In genomic region chr6:43263314-43264178, GRCh38 we compare ENCODE assay signal across 9 cellular contexts. TPM values are rescaled to one million over a fixed set of nuclear protein-coding genes. Genes with fewer than 3 reads are reported as not detected.
DNase-seq lines count a peak whose midpoint lies in the region; ATAC-seq, FAIRE-seq and TF ChIP-seq lines count a peak whose summit lies in the region.
"Had no signal": no experiment of that assay in that cellular context is flagged by ENCODE, and none has a peak within 500 bp of the region (broad histone marks: within the 10 kb centered on the region; RNA-seq: fewer than 3 reads in every experiment).

No MANE protein-coding gene starts in this region.

- H3K4me1 Mint-ChIP-seq in WTC11, result peaks cover 24% of the 10 kb centered on the region
- H3K4me1 Mint-ChIP-seq in MCF 10A (ENCODE audit: insufficient read depth, unreplicated experiment), result peaks cover 4% of the 10 kb centered on the region

- no peak overlapping the region for H3K27ac ChIP-seq in keratinocyte (ENCODE audit: control insufficient read depth, insufficient read depth, low read length)

- no peaks in the 10 kb centered on the region for H3K4me1 ChIP-seq in keratinocyte (ENCODE audit: control insufficient read depth, extremely low read depth, insufficient read depth, low read length)

- no peak overlapping the region for H3K4me3 Mint-ChIP-seq in WTC11
- no peak overlapping the region for H3K4me3 Mint-ChIP-seq in MCF 10A (ENCODE audit: unreplicated experiment)

- peak overlapping the region; percentile 28; the same call in 1 of the 2 replicates for H3K27ac Mint-ChIP-seq in WTC11
- no peak overlapping the region for H3K27ac Mint-ChIP-seq in MCF 10A (ENCODE audit: low read depth, unreplicated experiment)

- no peak overlapping the region for H3K4me2 ChIP-seq in keratinocyte (ENCODE audit: control insufficient read depth, extremely low read depth, insufficient read depth, low read depth, low read length)

- H3K9ac ChIP-seq in keratinocyte (ENCODE audit: control insufficient read depth, extremely low read depth, insufficient read depth, low read length), result no peak overlapping the region

- H3K27me3 Mint-ChIP-seq in WTC11 (ENCODE audit: low read depth), result peaks cover 14% of the 10 kb centered on the region
- H3K27me3 Mint-ChIP-seq in MCF 10A (ENCODE audit: insufficient read depth, unreplicated experiment), result peaks cover 10% of the 10 kb centered on the region

- no TSS peak for BruUV-seq in MCF 10A (replicated peaks; lab: Mats Ljungman, UMichigan)

- no peaks in the 10 kb centered on the region for H4K20me1 ChIP-seq in keratinocyte (ENCODE audit: control insufficient read depth, extremely low read depth, insufficient read depth, low read length)

- no peaks in the 10 kb centered on the region for H3K9me1 ChIP-seq in keratinocyte (ENCODE audit: control insufficient read depth, extremely low read depth, insufficient read depth, low read length)

- intact Hi-C loops in MCF 10A (cut with micrococcal nuclease), result loop anchor here (1.0 kb wide), 2 partner anchors 71 to 243 kb away; no protein-coding TSS in a partner anchor

- no peaks in the 10 kb centered on the region for H3K79me2 ChIP-seq in keratinocyte (ENCODE audit: control insufficient read depth, insufficient read depth, low read length)

- H2AFZ ChIP-seq in keratinocyte (ENCODE audit: control insufficient read depth, low read length), result no peak overlapping the region

- DNase-seq in D341Med (ENCODE audit: low spot score), result peak; percentile 91
- DNase-seq in NB4 (ENCODE audit: low read depth), result peak; percentile 84
- DNase-seq in WTC11 (ENCODE audit: low spot score), result peak; percentile 90
- DNase-seq in MCF 10A (ENCODE audit: unreplicated experiment), result peak; percentile 77
- DNase-seq in keratinocyte (ENCODE audit: low read depth, low spot score), result no peak
- peak; percentile 68 to 76 for DNase-seq in stimulated activated CD4-positive, alpha-beta T cell treated with anti-CD3 and anti-CD28 coated beads, Interleukin-2, amount 100 ng/mL, for 48 hours

- no peaks in the 10 kb centered on the region for H3K36me3 ChIP-seq in keratinocyte (ENCODE audit: control insufficient read depth in 2 of 2, extremely low read depth in 1 of 2, insufficient read depth in 2 of 2, low read length in 2 of 2)

- no peaks in the 10 kb centered on the region for H3K36me3 Mint-ChIP-seq in WTC11
- H3K36me3 Mint-ChIP-seq in MCF 10A (ENCODE audit: insufficient read depth, unreplicated experiment), result no peaks in the 10 kb centered on the region

- TF ChIP-seq POLR2A in NB4 (IDR thresholded peaks at IDR 0.05; ENCODE audit: extremely low read depth, insufficient read length), result no peak

- no peak overlapping the region for H3K4me3 ChIP-seq in NB4 (ENCODE audit: low read depth, low read length)
- H3K4me3 ChIP-seq in keratinocyte (ENCODE audit: control insufficient read depth in 2 of 3, extremely low read depth in 1 of 3, insufficient read depth in 2 of 3, low read depth in 1 of 3, low read length in 3 of 3), result no peak overlapping the region

- ATAC-seq in GM21717 (IDR thresholded peaks at IDR 0.05; ENCODE audit: unreplicated experiment) (peak; percentile 70), WTC11 (peak; percentile 87), GM18873 (IDR thresholded peaks at IDR 0.05; ENCODE audit: low FRiP score, unreplicated experiment) (no peak)

- no peak for FAIRE-seq in keratinocyte (lab: Jason Lieb, UNC)

- TF ChIP-seq CTCF in NB4 (IDR thresholded peaks at IDR 0.05; ENCODE audit: low read depth, low read length) (peak; percentile 86), WTC11 (IDR thresholded peaks at IDR 0.05) (peak; percentile 60; the same call in 1 of the 2 replicates), MCF 10A (IDR thresholded peaks at IDR 0.05; ENCODE audit: unreplicated experiment) (peak; percentile 77), keratinocyte (optimal IDR thresholded peaks at IDR 0.05 in 1 of 3, IDR thresholded peaks at IDR 0.05 in 1 of 3, conservative IDR thresholded peaks at IDR 0.05 in 1 of 3; ENCODE audit: extremely low read depth in 1 of 3, insufficient read depth in 2 of 3, low read length in 3 of 3) (peak; percentile 93 to 100 (median 95))

- POLR2A ChIA-PET in WTC11 (lab: Charles Lee), result no interaction called here
- POLR2A ChIA-PET in MCF 10A (lab: Yijun Ruan, JAX), result interaction anchor here (0.6 to 1.2 kb wide), 3 partner anchors 15 to 179 kb away, joined by 3 read pairs; no protein-coding TSS in a partner anchor

- H3K9me3 Mint-ChIP-seq in WTC11 (no peaks in the 10 kb centered on the region), MCF 10A (ENCODE audit: unreplicated experiment) (no peaks in the 10 kb centered on the region)

- dilution Hi-C loops in keratinocyte (cut with MboI; ENCODE audit: extremely low pct_ligation_motif_present, low sequenced_read_pairs), result no loop called here

- peaks cover 9% of the 10 kb centered on the region for H3K27me3 ChIP-seq in keratinocyte (ENCODE audit: control insufficient read depth, extremely low read depth, insufficient read depth, low read length)

- H3K9me3 ChIP-seq in keratinocyte (ENCODE audit: control insufficient read depth, low read depth, low read length), result no peaks in the 10 kb centered on the region

- CTCF ChIA-PET in WTC11 (lab: Charles Lee), result interaction anchor here (0.6 to 4.8 kb wide), 26 partner anchors 9 to 242 kb away, joined by 3 to 27 read pairs (median 4); partner anchors contain the start of genes CRIP3, DNPH1, SLC22A7 and TJAP1
- CTCF ChIA-PET in MCF 10A (lab: Yijun Ruan, JAX), result interaction anchor here (0.5 to 1.4 kb wide), 15 partner anchors 9 to 362 kb away, joined by 3 to 8 read pairs (median 3); partner anchors contain the start of gene ZNF318

TF ChIP-seq in WTC11, 78 proteins besides CTCF, POLR2A, EP300 and RAD21:
- no peak for TF ChIP-seq ZNF317 (CRISPR knock-in tag; IDR thresholded peaks at IDR 0.05; ENCODE audit: borderline replicate concordance, low read depth)
- peak; percentile 8; the same call in 1 of the 2 replicates for TF ChIP-seq GABPB1 (CRISPR knock-in tag; IDR thresholded peaks at IDR 0.05)
- no peak for TF ChIP-seq CREM (CRISPR knock-in tag; IDR thresholded peaks at IDR 0.05)
- no peak for TF ChIP-seq MXD4 (CRISPR knock-in tag; IDR thresholded peaks at IDR 0.05; ENCODE audit: borderline replicate concordance)
- TF ChIP-seq HMGXB4 (CRISPR knock-in tag; IDR thresholded peaks at IDR 0.05), result peak; percentile 24; the same call in 1 of the 2 replicates

RNA-seq across cellular contexts. Expression of gene TTBK1, which starts 20.3 kb away (rescaled TPM):
- total RNA-seq in WTC11 (2021) (0.66 to 0.78 TPM (median 0.68 TPM) in 3 replicates), MCF 10A (2022) (not detected in 2 replicates)
- not detected in 3 replicates for polyA plus RNA-seq in keratinocyte
- polyA plus RNA-seq in keratinocyte (2011; ENCODE audit: low read depth), result not detected
- polyA plus RNA-seq in keratinocyte (2011; cell fraction: cytosol; rRNA removed), result not detected in 2 replicates
- polyA plus RNA-seq in keratinocyte (2011; cell fraction: nucleus; rRNA removed), result not detected in 2 replicates
- not detected in 2 replicates for polyA plus RNA-seq in keratinocyte (2012; ENCODE audit: low replicate concordance)
- polyA minus RNA-seq in keratinocyte, result not detected in 3 replicates
- polyA minus RNA-seq in keratinocyte (2011; cell fraction: cytosol; rRNA and poly(A)+ RNA removed), result not detected
- not detected in 2 replicates for polyA minus RNA-seq in keratinocyte (2011; cell fraction: nucleus; rRNA and poly(A)+ RNA removed)

RNA-seq across cellular contexts. Expression of gene DNPH1, which starts 34.3 kb away (rescaled TPM):
- total RNA-seq in WTC11 (2021) (48.4 to 56.4 TPM (median 55.4 TPM) in 3 replicates), MCF 10A (2022) (52.5 and 91.0 TPM in 2 replicates)
- polyA plus RNA-seq in keratinocyte, result 57.1 to 98.6 TPM (median 73.9 TPM) in 3 replicates
- polyA plus RNA-seq in keratinocyte (2011; ENCODE audit: low read depth), result 20.1 TPM
- 34.0 and 80.6 TPM in 2 replicates for polyA plus RNA-seq in keratinocyte (2011; cell fraction: cytosol; rRNA removed)
- 33.7 and 38.8 TPM in 2 replicates for polyA plus RNA-seq in keratinocyte (2011; cell fraction: nucleus; rRNA removed)
- polyA plus RNA-seq in keratinocyte (2012; ENCODE audit: low replicate concordance), result 49.4 and 94.9 TPM in 2 replicates
- polyA minus RNA-seq in keratinocyte, result 14.7 to 16.6 TPM (median 14.9 TPM) in 3 replicates
- polyA minus RNA-seq in keratinocyte (2011; cell fraction: cytosol; rRNA and poly(A)+ RNA removed), result 38.4 TPM
- polyA minus RNA-seq in keratinocyte (2011; cell fraction: nucleus; rRNA and poly(A)+ RNA removed), result 6.3 and 10.6 TPM in 2 replicates

RNA-seq across cellular contexts. Expression of gene SLC22A7, which starts 34.5 kb away (rescaled TPM):
- total RNA-seq in WTC11 (2021) (not detected in 3 replicates), MCF 10A (2022) (not detected in 2 replicates)
- not detected in 3 replicates for polyA plus RNA-seq in keratinocyte
- polyA plus RNA-seq in keratinocyte (2011; ENCODE audit: low read depth), result not detected
- polyA plus RNA-seq in keratinocyte (2011; cell fraction: cytosol; rRNA removed), result not detected in 2 replicates
- not detected in 2 replicates for polyA plus RNA-seq in keratinocyte (2011; cell fraction: nucleus; rRNA removed)
- polyA plus RNA-seq in keratinocyte (2012; ENCODE audit: low replicate concordance), result not detected in 2 replicates
- not detected in 3 replicates for polyA minus RNA-seq in keratinocyte
- not detected for polyA minus RNA-seq in keratinocyte (2011; cell fraction: cytosol; rRNA and poly(A)+ RNA removed)
- not detected in 2 replicates for polyA minus RNA-seq in keratinocyte (2011; cell fraction: nucleus; rRNA and poly(A)+ RNA removed)
- total RNA-seq: T-helper 2 cell treated with Interferon-gamma antibody and Interleukin-4, amounts not matched to agents 100 ng/mL and 5 ng/mL, for 36 hours had no signal

RNA-seq across cellular contexts. Expression of gene CRIP3, which starts 45.1 kb away (rescaled TPM):
- total RNA-seq in WTC11 (2021) (44.7 to 48.9 TPM (median 45.6 TPM) in 3 replicates), MCF 10A (2022) (not detected in 2 replicates)
- polyA plus RNA-seq in keratinocyte, result 0.08 to 0.67 TPM (median 0.26 TPM) in 3 replicates
- polyA plus RNA-seq in keratinocyte (2011; ENCODE audit: low read depth), result not detected
- 0.09 and 0.13 TPM in 2 replicates for polyA plus RNA-seq in keratinocyte (2011; cell fraction: cytosol; rRNA removed)
- 1.9 and 3.2 TPM in 2 replicates for polyA plus RNA-seq in keratinocyte (2011; cell fraction: nucleus; rRNA removed)
- not detected in 2 replicates for polyA plus RNA-seq in keratinocyte (2012; ENCODE audit: low replicate concordance)
- 1.9 TPM in 1 of 3 replicates, not detected in the others for polyA minus RNA-seq in keratinocyte
- not detected for polyA minus RNA-seq in keratinocyte (2011; cell fraction: cytosol; rRNA and poly(A)+ RNA removed)
- 1.5 TPM in 1 of 2 replicates, not detected in the other for polyA minus RNA-seq in keratinocyte (2011; cell fraction: nucleus; rRNA and poly(A)+ RNA removed)
